In the genomic region with DNA sequence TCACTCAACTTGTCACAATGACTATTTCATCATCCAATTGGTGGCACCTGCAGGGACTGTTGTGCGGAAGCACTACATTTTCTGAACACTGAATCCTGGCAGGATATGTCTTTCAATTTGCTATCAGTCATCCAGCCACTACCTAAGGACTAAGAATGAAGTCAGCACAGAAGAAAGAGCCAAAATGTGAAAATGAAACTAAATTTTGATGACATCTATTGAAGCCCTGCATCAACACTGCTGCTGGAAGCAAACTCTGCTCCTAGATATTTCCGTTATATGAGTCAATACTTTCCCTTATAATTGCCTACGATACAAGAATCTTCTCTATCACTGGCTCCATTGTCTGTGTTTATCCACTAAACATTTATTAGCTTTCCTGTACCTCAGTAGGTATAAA, we compare ENCODE assay signal across 24 cellular contexts.
"Had no signal": no experiment of that assay in that cellular context is flagged by ENCODE, and none has a peak within 500 bp of the region (broad histone marks: within the 10 kb centered on the region; RNA-seq: fewer than 3 reads in every experiment).

No MANE protein-coding gene starts in this region.

- H3K27ac ChIP-seq: SJCRH30 had no signal

- H3K4me1 ChIP-seq: SJCRH30 had no signal

- ATAC-seq: HepG2, Panc1, Right ventricle myocardium inferior, SK-N-SH treated with all-trans-retinoic acid at 6 μM for 48 hours had no signal

- H3K36me3 ChIP-seq: MG63, SJCRH30 had no signal

- H3K27me3 ChIP-seq: MG63, SJCRH30 had no signal

- H3K4me3 ChIP-seq: MG63, SJCRH30 had no signal

- DNase-seq: IMR-90; Karpas-422; KG1; MG63; NCI-H1092; NCI-H1105 treated with DMSO at 0.1 percent for 48 hours; NCI-H1417 treated with DMSO at 0.1 percent for 48 hours; NCI-H146; NCI-H1694 treated with DMSO at 0.1 percent for 48 hours; NCI-H1930; NCI-H2081; NCI-H2107; NCI-H2227 treated with DMSO at 0.1 percent for 48 hours; NCI-H524 treated with DMSO at 0.1 percent for 48 hours; NCI-H69; NCI-H774; NK-92 treated with Interleukin-12 subunit alpha and Interleukin-12 subunit beta, amount 100 ng/mL, for 24 hours; SHP77 treated with DMSO at 0.1 percent for 48 hours; SJCRH30; T-helper 1 cell had no signal

- H3K9me3 ChIP-seq: MG63, SJCRH30 had no signal
